In the genomic region with DNA sequence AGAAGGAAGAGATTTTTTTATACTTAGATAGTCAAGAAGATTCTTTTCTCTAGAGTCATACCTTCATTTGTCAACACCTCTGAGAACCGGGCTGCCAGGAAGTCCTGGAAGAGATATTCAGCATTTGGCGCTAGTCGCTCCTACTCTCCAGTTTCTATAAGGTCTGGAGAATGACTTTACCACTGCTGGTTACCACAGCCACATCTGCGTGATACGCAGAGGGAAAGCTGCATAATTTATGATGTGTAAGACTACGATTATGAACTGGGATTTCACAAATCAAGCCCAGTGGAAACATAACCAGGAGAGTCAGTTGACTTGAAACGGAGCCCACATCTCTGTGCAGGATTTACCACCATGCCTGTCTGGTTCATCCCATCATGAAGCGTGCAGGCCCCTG, we compare ENCODE assay signal across 26 cellular contexts.
A peak's percentile ranks its signal among the peaks of the same experiment; 100 is the strongest.
DNase-seq lines count a peak whose midpoint lies in the region; TF ChIP-seq lines count a peak whose summit lies in the region.
"Had no signal": no experiment of that assay in that cellular context is flagged by ENCODE, and none has a peak within 500 bp of the region (broad histone marks: within the 10 kb centered on the region; RNA-seq: fewer than 3 reads in every experiment).

No MANE protein-coding gene starts in this region.

- no peak for TF ChIP-seq CTCF in epithelial cell of esophagus (IDR thresholded peaks at IDR 0.05; ENCODE audit: insufficient read depth, low read depth, low read length, missing control alignments)

- no peak overlapping the region for H3K4me3 ChIP-seq in epithelial cell of esophagus (ENCODE audit: low read length)
- no peak overlapping the region for H3K4me3 ChIP-seq in skeletal muscle cell (ENCODE audit: low read depth, low read length)
- H3K4me3 ChIP-seq: BLaER1 had no signal

- DNase-seq in EL: peak; percentile 80
- DNase-seq in NCI-H226: peak; percentile 82
- DNase-seq in epithelial cell of esophagus (ENCODE audit: low read depth): peak; percentile 63
- DNase-seq in skeletal muscle cell (ENCODE audit: low read depth): peak; percentile 87
- no peak for DNase-seq in DMS153 treated with DMSO at 0.1 percent for 48 hours (lab: John Stamatoyannopoulos, UW; ENCODE audit: unreplicated experiment)
- DNase-seq in stimulated activated CD4-positive, alpha-beta T cell treated with anti-CD3 and anti-CD28 coated beads, Interleukin-15, amount 100 ng/mL, for 24 hours: no peak
- no peak for DNase-seq in globus pallidus (ENCODE audit: low spot score)
- DNase-seq: ACHN; activated CD4-positive, alpha-beta T cell treated with anti-CD3 and anti-CD28 coated beads for 1 hour; activated CD8-positive, alpha-beta memory T cell treated with anti-CD3 and anti-CD28 coated beads, Interleukin-2, amount 50 U/mL, for 48 hours; activated CD8-positive, alpha-beta T cell treated with anti-CD3 and anti-CD28 coated beads for 36 hours; activated naive CD4-positive, alpha-beta T cell treated with anti-CD3 and anti-CD28 coated beads for 36 hours; brain microvascular endothelial cell; DMS153; GF-D8; GOT3; KG1; MM.1S; NCI-H1105 treated with DMSO at 0.1 percent for 48 hours; NCI-H2029 treated with DMSO at 0.1 percent for 48 hours; NCI-H2227 treated with DMSO at 0.1 percent for 48 hours; NCI-H69; nephron progenitor cell; SHP77; stimulated activated naive B cell treated with anti-CD40 and anti-IgM and Interleukin-4, amounts not matched to agents 10 μg/mL and 1 μg/mL and 100 μg/mL, for 72 hours had no signal

Comparison
In these comparisons a context has a peak if more than half of its experiments do, and no peak if none do; other contexts are left out.
1. DNase-seq: peak in EL (single experiment), NCI-H226 (single experiment), epithelial cell of esophagus (single experiment) and skeletal muscle cell (single experiment); none in DMS153 treated with DMSO at 0.1 percent for 48 hours (single experiment), stimulated activated CD4-positive, alpha-beta T cell treated with anti-CD3 and anti-CD28 coated beads, Interleukin-15, amount 100 ng/mL, for 24 hours (single experiment) and globus pallidus (single experiment).